ENCODE assay signal across 21 cellular contexts in the genomic region with DNA sequence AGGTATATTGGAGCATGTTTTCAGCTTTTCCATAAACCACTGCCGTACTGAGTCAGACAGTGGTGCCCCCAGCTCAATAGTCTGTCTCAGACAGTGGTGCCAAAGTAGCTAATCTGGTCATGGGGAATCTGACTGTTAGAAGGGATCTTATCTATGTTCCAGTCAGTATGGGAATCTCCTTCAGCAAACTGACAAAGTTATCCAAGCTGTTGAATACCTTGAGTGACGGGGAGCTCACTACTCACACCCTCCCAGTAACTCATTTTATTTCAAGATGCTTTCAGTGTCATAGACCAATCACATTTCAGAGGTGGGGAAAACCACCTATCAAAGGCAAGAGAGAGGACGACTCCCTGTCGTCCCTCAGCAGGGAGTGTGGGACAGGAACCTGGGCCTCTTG.
"Had no signal": no experiment of that assay in that cellular context is flagged by ENCODE, and none has a peak within 500 bp of the region (broad histone marks: within the 10 kb centered on the region; RNA-seq: fewer than 3 reads in every experiment).

No MANE protein-coding gene starts in this region.

- H3K27ac ChIP-seq: RWPE1 had no signal

- H3K9me3 ChIP-seq: SK-N-SH had no signal

- H3K9ac ChIP-seq: SK-N-SH had no signal

- DNase-seq: Karpas-422, KG1, MM.1S, NCI-H1092 treated with DMSO at 0.1 percent for 48 hours, NCI-H1436, NCI-H187, NCI-H2029, NCI-H2081 treated with DMSO at 0.1 percent for 48 hours, NCI-H2171, NCI-H226, NCI-H446, NCI-H510A, NCI-H524 treated with DMSO at 0.1 percent for 48 hours, NCI-H69, NCI-H774, PC-3, SHP77, SK-N-SH, SW 1271 had no signal

- H3K4me2 ChIP-seq: SK-N-SH had no signal

- ATAC-seq: Panc1, PC-3 had no signal
